ENCODE assay signal across 8 cellular contexts in genomic region chr15:41989573-41990242, GRCh38. TPM values are rescaled to one million over a fixed set of nuclear protein-coding genes. Genes with fewer than 3 reads are reported as not detected.
DNase-seq lines count a peak whose midpoint lies in the region; ATAC-seq, FAIRE-seq and TF ChIP-seq lines count a peak whose summit lies in the region.

No MANE protein-coding gene starts in this region.

- H3K4me3 ChIP-seq in A549 (no peak overlapping the region), WI38 (ENCODE audit: low read depth, low read length) (no peak overlapping the region)

- TF ChIP-seq RAD21 in A549 (conservative IDR thresholded peaks at IDR 0.05 in 1 of 2, IDR thresholded peaks at IDR 0.05 in 1 of 2) = peak; percentile 93 to 95

- CTCF ChIA-PET in A549 (lab: Yijun Ruan, JAX) = interaction anchor here (0.7 to 13.7 kb wide), 41 partner anchors 10 to 489 kb away, joined by 3 to 247 read pairs (median 6); partner anchors contain the start of genes EHD4, PLA2G4D and PLA2G4E

- DNase-seq in A549 (ENCODE audit: low read depth in 1 of 2, low spot score in 1 of 2) (peak; percentile 66 to 73), GM12892 (ENCODE audit: insufficient read length) (peak; percentile 88), NCI-H1092 (lab: John Stamatoyannopoulos, UW) (peak; percentile 41), T47D (ENCODE audit: low read depth in 1 of 2, low spot score in 1 of 2) (peak; percentile 83 to 86), iris pigment epithelial cell (ENCODE audit: low read depth) (peak; percentile 58)
- DNase-seq in stimulated activated CD4-positive, alpha-beta T cell treated with anti-CD3 and anti-CD28 coated beads, Interleukin-15, amount 100 ng/mL, for 48 hours (ENCODE audit: low read depth in 2 of 2) = peak; percentile 71 to 85

- no peak overlapping the region for H3K4me2 ChIP-seq in A549

- WGBS in A549 (ENCODE audit: missing lambda C conversion rate) = 33% methylated on average over 3 of the region's 9 CpGs

- no peak for TF ChIP-seq EP300 in A549 (IDR thresholded peaks at IDR 0.05)

- H3K4me1 ChIP-seq in A549 = no peaks in the 10 kb centered on the region

- TF ChIP-seq POLR2A in A549 (IDR thresholded peaks at IDR 0.05; ENCODE audit: low read length) = no peak
- TF ChIP-seq POLR2A in GM12892 (IDR thresholded peaks at IDR 0.05; ENCODE audit: low read depth, low read length) = no peak

- peak overlapping the region; percentile 24 to 65; a peak in 3 of 6 replicates for H3K27ac ChIP-seq in A549

- TF ChIP-seq CTCF in A549 (IDR thresholded peaks at IDR 0.05) (peak; percentile 74), WI38 (IDR thresholded peaks at IDR 0.05; ENCODE audit: low read depth, low read length) (peak; percentile 95)

- FAIRE-seq in A549 (lab: Jason Lieb, UNC) (no peak), GM12892 (lab: Jason Lieb, UNC) (peak; percentile 93)

- in situ Hi-C loops in T47D (cut with HindIII; ENCODE audit: low pct_unique_long_range_greater_than_20kb, low sequenced_read_pairs) = no loop called here

- POLR2A ChIA-PET in A549 (lab: Yijun Ruan, JAX) = interaction anchor here (1.0 to 1.2 kb wide), 2 partner anchors 17 to 68 kb away, joined by 3 to 4 read pairs; partner anchors contain the start of gene EHD4

- ATAC-seq in A549 (peak; percentile 92 to 98), HG02571 (IDR thresholded peaks at IDR 0.05; ENCODE audit: unreplicated experiment) (no peak)

- no peaks in the 10 kb centered on the region for H3K9me3 ChIP-seq in A549

TF ChIP-seq in A549, 52 proteins besides CTCF, POLR2A, EP300 and RAD21:
- TF ChIP-seq HOXA7 (CRISPR knock-in tag; IDR thresholded peaks at IDR 0.05) = no peak
- peak; percentile 89 for TF ChIP-seq SMC3 (IDR thresholded peaks at IDR 0.05)

RNA-seq across cellular contexts. Expression of gene EHD4, which starts 17.4 kb away (rescaled TPM):
- 9.0 and 9.3 TPM in 2 replicates for polyA plus RNA-seq in A549 (2011; rRNA removed)
- polyA plus RNA-seq in A549 (2012; cell fraction: cytosol; rRNA removed) = 7.3 and 9.8 TPM in 2 replicates
- polyA plus RNA-seq in A549 (2012; cell fraction: nucleus; rRNA removed) = 7.1 and 7.5 TPM in 2 replicates
- 8.2 to 9.6 TPM (median 8.9 TPM) in 3 replicates for polyA plus RNA-seq in A549 (2017; fragmentation: RNase III; extraction: RNeasy Plus Mini Kit Qiagen cat#74134 plus additional on column Dnase treatment)
- polyA minus RNA-seq in A549 (2011; rRNA and poly(A)+ RNA removed) = 14.9 and 15.0 TPM in 2 replicates
- polyA plus RNA-seq in GM12892 (2012; ENCODE audit: missing spikeins) = 19.9 TPM

RNA-seq across cellular contexts. Expression of gene PLA2G4E, which starts 31.1 kb away (rescaled TPM):
- 0.01 TPM in 1 of 2 replicates, not detected in the other for polyA plus RNA-seq in A549 (2011; rRNA removed)
- not detected in 2 replicates for polyA plus RNA-seq in A549 (2012; cell fraction: cytosol; rRNA removed)
- polyA plus RNA-seq in A549 (2012; cell fraction: nucleus; rRNA removed) = not detected in 2 replicates
- not detected in 3 replicates for polyA plus RNA-seq in A549 (2017; fragmentation: RNase III; extraction: RNeasy Plus Mini Kit Qiagen cat#74134 plus additional on column Dnase treatment)
- polyA minus RNA-seq in A549 (2011; rRNA and poly(A)+ RNA removed) = not detected in 2 replicates
- not detected for polyA plus RNA-seq in GM12892 (2012; ENCODE audit: missing spikeins)
